ENCODE assay signal across 8 cellular contexts in the genomic region with DNA sequence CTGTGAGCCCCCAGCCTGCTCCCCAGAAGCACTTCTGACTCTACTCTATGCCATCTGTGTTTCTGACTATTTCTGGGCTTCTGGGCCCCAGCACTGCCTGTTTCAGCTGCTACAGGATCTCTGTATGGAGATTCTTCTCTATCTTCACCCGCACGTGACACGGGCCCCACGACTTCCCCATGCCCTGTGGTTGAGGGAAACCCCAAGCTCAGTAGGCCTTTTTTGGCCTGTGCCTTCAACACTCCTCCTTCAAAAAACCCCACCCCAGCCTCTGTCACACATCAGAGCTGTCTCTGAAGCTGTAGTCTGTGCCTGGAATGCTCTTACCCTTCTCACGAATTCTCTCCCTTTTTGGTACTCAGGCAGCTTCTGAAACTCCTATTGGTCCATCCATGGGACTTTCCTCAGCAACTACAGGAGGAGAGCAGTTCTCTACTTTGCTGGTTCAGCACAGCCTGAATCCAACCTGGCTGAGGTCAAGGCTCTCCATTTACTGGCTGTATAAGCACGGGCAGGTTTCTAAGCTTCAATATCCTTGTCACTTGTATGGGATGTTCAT. TPM values are rescaled to one million over a fixed set of nuclear protein-coding genes. Genes with fewer than 3 reads are reported as not detected.
DNase-seq lines count a peak whose midpoint lies in the region; ATAC-seq, FAIRE-seq and TF ChIP-seq lines count a peak whose summit lies in the region.

No MANE protein-coding gene starts in this region.

- H3K36me3 Mint-ChIP-seq in activated naive CD4-positive, alpha-beta T cell treated with anti-CD3 and anti-CD28 coated beads for 36 hours (ENCODE audit: low read depth): no peaks in the 10 kb centered on the region

- peak overlapping the region in 1 of 2 donors; percentile 95 for H3K4me3 ChIP-seq in muscle layer of colon (ENCODE audit: low read depth in 1 of 2, low read length in 2 of 2)
- H3K4me3 ChIP-seq in stomach: peak overlapping the region in 1 of 4 donors; percentile 97

- peak; percentile 75 for TF ChIP-seq EP300 in stomach (IDR thresholded peaks at IDR 0.05)

- H3K27ac ChIP-seq in muscle layer of colon (ENCODE audit: low read depth, low read length) (peak overlapping the region; percentile 98), stomach (peak overlapping the region; percentile 60 to 99 (median 95))

- H3K36me3 ChIP-seq in muscle layer of colon (ENCODE audit: insufficient read depth, low read length) (no peaks in the 10 kb centered on the region), stomach (no peaks in the 10 kb centered on the region)

- CTCF ChIA-PET in activated naive CD4-positive, alpha-beta T cell treated with anti-CD3 and anti-CD28 coated beads for 36 hours (lab: Charles Lee): interaction anchor here (0.5 to 1.4 kb wide), 4 partner anchors 42 to 425 kb away, joined by 3 to 4 read pairs (median 3); no protein-coding TSS in a partner anchor

- peak overlapping the region; percentile 94 for H3K9ac ChIP-seq in muscle layer of colon (ENCODE audit: low read length)

- H3K27me3 Mint-ChIP-seq in activated naive CD4-positive, alpha-beta T cell treated with anti-CD3 and anti-CD28 coated beads for 36 hours (ENCODE audit: low read depth): peaks cover 32% of the 10 kb centered on the region

- H3K4me3 Mint-ChIP-seq in activated naive CD4-positive, alpha-beta T cell treated with anti-CD3 and anti-CD28 coated beads for 36 hours: no peak overlapping the region

- WGBS in stomach, 5 donors: 50 to 69% (median 68%) methylated on average over 6 of the region's 6 CpGs

- FAIRE-seq in RCC 7860 (lab: Jason Lieb, UNC): no peak

- H3K27me3 ChIP-seq in muscle layer of colon (ENCODE audit: control insufficient read depth in 1 of 2, insufficient read depth in 2 of 2, low read length in 2 of 2) (no peaks in the 10 kb centered on the region), stomach (peaks cover 0 to 23% (median 17%) of the 10 kb centered on the region in 3 donors)

- TF ChIP-seq POLR2A in GM15510 (IDR thresholded peaks at IDR 0.05; ENCODE audit: borderline replicate concordance, extremely low read depth, insufficient read length) (peak; percentile 16), stomach (IDR thresholded peaks at IDR 0.05) (peak in 1 of 4 donors; percentile 20)

- peaks cover 3% of the 10 kb centered on the region for H3K9me3 Mint-ChIP-seq in activated naive CD4-positive, alpha-beta T cell treated with anti-CD3 and anti-CD28 coated beads for 36 hours

- DNase-seq in RPMI8226 (peak; percentile 50), stomach (peak; percentile 43), NCI-H1436 (lab: John Stamatoyannopoulos, UW) (no peak), RCC 7860 (ENCODE audit: low spot score) (no peak)
- DNase-seq in activated naive CD4-positive, alpha-beta T cell treated with anti-CD3 and anti-CD28 coated beads for 36 hours: peak; percentile 95

- intact Hi-C loops in activated naive CD4-positive, alpha-beta T cell treated with anti-CD3 and anti-CD28 coated beads for 36 hours (cut with micrococcal nuclease): loop anchor here (1.0 to 10.0 kb wide), 7 partner anchors 9 to 422 kb away; partner anchors contain the start of genes GNG4 and LYST
- intact Hi-C loops in stomach (cut with DNase I; ENCODE audit: low total_unique reads): no loop called here

- peak overlapping the region; percentile 16 for H3K27ac Mint-ChIP-seq in activated naive CD4-positive, alpha-beta T cell treated with anti-CD3 and anti-CD28 coated beads for 36 hours

- H3K4me1 ChIP-seq in muscle layer of colon (ENCODE audit: insufficient read depth, low read length): peaks cover 20% of the 10 kb centered on the region
- peaks cover 6 to 37% (median 28%) of the 10 kb centered on the region in 4 donors for H3K4me1 ChIP-seq in stomach

- no peaks in the 10 kb centered on the region for H3K9me3 ChIP-seq in muscle layer of colon (ENCODE audit: low read length)
- peaks cover 0 to 10% (median 3%) of the 10 kb centered on the region in 4 donors for H3K9me3 ChIP-seq in stomach

- H3K4me1 Mint-ChIP-seq in activated naive CD4-positive, alpha-beta T cell treated with anti-CD3 and anti-CD28 coated beads for 36 hours (ENCODE audit: low read depth): peaks cover 26% of the 10 kb centered on the region

- no peak for TF ChIP-seq CTCF in stomach (IDR thresholded peaks at IDR 0.05)

- ATAC-seq in HG02763 (IDR thresholded peaks at IDR 0.05; ENCODE audit: unreplicated experiment): peak; percentile 78

RNA-seq across cellular contexts. Expression of gene NID1, which starts 2.0 kb away (rescaled TPM):
- total RNA-seq in activated naive CD4-positive, alpha-beta T cell treated with anti-CD3 and anti-CD28 coated beads for 36 hours: under 1 TPM in 1 of 2 experiments, not detected in 1; 0.10 TPM
- total RNA-seq in stomach: 100 to 1,000 TPM in 1 of 5 donors, 10 to 100 TPM in 4; 85.5 to 214 (median 95.1) TPM
- polyA plus RNA-seq in stomach: 10 to 100 TPM; 21.4 to 32.7 (median 21.6) TPM

Comparison
In these comparisons a context has a peak if more than half of its experiments do, and no peak if none do; other contexts are left out.
1. DNase-seq: peak in RPMI8226 (single experiment), activated naive CD4-positive, alpha-beta T cell treated with anti-CD3 and anti-CD28 coated beads for 36 hours (single experiment) and stomach (single experiment); none in NCI-H1436 (single experiment) and RCC 7860 (single experiment).
2. RNA of gene NID1, which starts 2.0 kb away (total RNA-seq): 85.5 to 214 TPM in stomach; 0.10 TPM in activated naive CD4-positive, alpha-beta T cell treated with anti-CD3 and anti-CD28 coated beads for 36 hours; every median in the first group is over 10 times any median in the second.